Comparison of ENCODE assay signal across 16 cellular contexts in genomic region chr5:76660360-76660759, GRCh38. TPM values are rescaled to one million over a fixed set of nuclear protein-coding genes. Genes with fewer than 3 reads are reported as not detected.
"Had no signal": no experiment of that assay in that cellular context is flagged by ENCODE, and none has a peak within 500 bp of the region (broad histone marks: within the 10 kb centered on the region; RNA-seq: fewer than 3 reads in every experiment).

No MANE protein-coding gene starts in this region.

- H3K27me3 ChIP-seq: foreskin keratinocyte, suprapubic skin had no signal

- H3K4me1 ChIP-seq: foreskin keratinocyte, suprapubic skin had no signal

- H3K36me3 ChIP-seq: suprapubic skin had no signal

- FAIRE-seq: bronchial epithelial cell, TTC549 had no signal

- ATAC-seq: foreskin keratinocyte; left colon; stimulated activated naive CD8-positive, alpha-beta T cell treated with anti-CD3 and anti-CD28 coated beads, Interleukin-15, Interleukin-2, amounts not matched to agents 100 U/mL and 50 U/mL, for 24 hours had no signal

- H3K9me3 ChIP-seq: suprapubic skin had no signal

- H3K27ac ChIP-seq: foreskin keratinocyte, suprapubic skin had no signal

- H3K4me3 ChIP-seq: lung, suprapubic skin had no signal

- DNase-seq: activated CD4-positive, alpha-beta memory T cell treated with anti-CD3 and anti-CD28 coated beads for 36 hours; activated CD4-positive, CD25-positive, alpha-beta regulatory T cell treated with anti-CD3 and anti-CD28 coated beads, Interleukin-2, amount 50 U/mL, for 72 hours; activated gamma-delta T cell; activated naive CD8-positive, alpha-beta T cell treated with anti-CD3 and anti-CD28 coated beads for 36 hours; activated T-cell treated with anti-CD3 and anti-CD28 coated beads, Interleukin-2, amount 50 U/mL, for 48 hours; aorta; foreskin keratinocyte; left colon; midbrain; stimulated activated CD4-positive, alpha-beta T cell treated with anti-CD3 and anti-CD28 coated beads, Interleukin-1b, Interleukin-23, amount 100 ng/mL, for 48 hours; stimulated activated naive CD8-positive, alpha-beta T cell treated with anti-CD3 and anti-CD28 coated beads, Interleukin-15, Interleukin-2, amounts not matched to agents 100 U/mL and 50 U/mL, for 24 hours; T-helper 2 cell had no signal

RNA-seq across cellular contexts. Expression of gene F2RL2, which starts 37.2 kb away (rescaled TPM):
- total RNA-seq: activated CD4-positive, alpha-beta memory T cell treated with anti-CD3 and anti-CD28 coated beads for 36 hours; activated naive CD8-positive, alpha-beta T cell treated with anti-CD3 and anti-CD28 coated beads for 36 hours had no signal
- polyA plus RNA-seq: foreskin keratinocyte had no signal
